10 cellular contexts compared by ENCODE assay signal in the genomic region with DNA sequence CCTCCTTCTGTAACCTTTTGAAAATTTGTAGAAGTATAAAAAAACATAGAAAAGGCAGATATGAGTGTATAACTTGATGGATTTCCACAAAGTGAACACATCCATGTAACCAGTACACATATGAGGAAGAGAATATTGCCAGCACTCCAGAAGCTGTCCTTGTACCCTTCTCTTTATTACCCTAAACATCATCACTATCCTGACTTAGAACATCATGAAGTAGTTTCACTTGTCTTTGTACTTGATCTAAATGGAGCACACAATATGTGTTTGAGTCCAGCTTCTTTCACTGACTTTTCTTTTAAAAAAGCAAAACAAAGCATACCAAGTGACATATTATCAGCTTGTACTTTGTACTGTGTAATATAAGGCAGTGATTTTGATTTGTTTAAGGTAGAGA.
DNase-seq lines count a peak whose midpoint lies in the region; ATAC-seq and TF ChIP-seq lines count a peak whose summit lies in the region.
"Had no signal": no experiment of that assay in that cellular context is flagged by ENCODE, and none has a peak within 500 bp of the region (broad histone marks: within the 10 kb centered on the region; RNA-seq: fewer than 3 reads in every experiment).

No MANE protein-coding gene starts in this region.

- intact Hi-C loops in activated B cell treated with CpG ODN at 0.5 μM for 24 hours (cut with micrococcal nuclease): loop anchor here (1.0 to 10.0 kb wide), 3 partner anchors 154 to 1505 kb away; partner anchors contain the start of genes PHLPP1 and VPS4B
- intact Hi-C loops in sciatic nerve (cut with DNase I): no loop called here
- intact Hi-C loops in breast epithelium (cut with DNase I; ENCODE audit: low total_unique reads): no loop called here
- intact Hi-C loops in Calu3 (cut with micrococcal nuclease; ENCODE audit: unreplicated experiment): no loop called here

- no peaks in the 10 kb centered on the region for H3K9me3 ChIP-seq in breast epithelium

- peak overlapping the region; percentile 95 for H3K27ac Mint-ChIP-seq in T-helper 1 cell treated with Interleukin-12 subunit alpha and Interleukin-12 subunit beta and Interleukin-4 antibody, amounts not matched to agents 30 μg/mL and 1 μg/mL, for 36 hours
- H3K27ac Mint-ChIP-seq in activated B cell treated with CpG ODN at 0.5 μM for 24 hours: peak overlapping the region; percentile 91
- H3K27ac Mint-ChIP-seq in Calu3 (ENCODE audit: unreplicated experiment): no peak overlapping the region

- peak overlapping the region; percentile 67 for H3K4me3 Mint-ChIP-seq in T-helper 1 cell treated with Interleukin-12 subunit alpha and Interleukin-12 subunit beta and Interleukin-4 antibody, amounts not matched to agents 30 μg/mL and 1 μg/mL, for 36 hours
- H3K4me3 Mint-ChIP-seq in activated B cell treated with CpG ODN at 0.5 μM for 24 hours (peak overlapping the region; percentile 82), Calu3 (ENCODE audit: low read depth, unreplicated experiment) (no peak overlapping the region)

- CTCF ChIA-PET in activated B cell treated with CpG ODN at 0.5 μM for 24 hours (lab: Charles Lee): interaction anchor here (1.1 kb wide), 1 partner anchor 154 kb away, joined by 3 read pairs; no protein-coding TSS in a partner anchor
- CTCF ChIA-PET in Calu3 (lab: Charles Lee): interaction anchor here (0.5 kb wide), 1 partner anchor 28 kb away, joined by 3 read pairs; no protein-coding TSS in a partner anchor

- DNase-seq in T-helper 1 cell: no peak
- DNase-seq in activated B cell treated with CpG ODN at 0.5 μM for 24 hours: no peak
- no peak for DNase-seq in sciatic nerve (ENCODE audit: low spot score)
- DNase-seq in H7: no peak
- no peak for DNase-seq in breast epithelium (ENCODE audit: low spot score in 2 of 2)
- DNase-seq in Calu3: no peak
- DNase-seq: NCI-H2029 had no signal

- H3K4me1 Mint-ChIP-seq in T-helper 1 cell treated with Interleukin-12 subunit alpha and Interleukin-12 subunit beta and Interleukin-4 antibody, amounts not matched to agents 30 μg/mL and 1 μg/mL, for 36 hours (ENCODE audit: low read depth): peaks cover 17% of the 10 kb centered on the region
- H3K4me1 Mint-ChIP-seq in activated B cell treated with CpG ODN at 0.5 μM for 24 hours (peaks cover 15% of the 10 kb centered on the region), Calu3 (ENCODE audit: low read depth, unreplicated experiment) (peaks cover 33% of the 10 kb centered on the region)

- POLR2A ChIA-PET in activated B cell treated with CpG ODN at 0.5 μM for 24 hours (lab: Charles Lee): interaction anchor here (0.8 to 1.2 kb wide), 3 partner anchors 31 to 154 kb away, joined by 3 to 6 read pairs (median 3); partner anchors contain the start of gene PHLPP1

- no peak overlapping the region for H3K27ac ChIP-seq in breast epithelium
- H3K27ac ChIP-seq: 22Rv1 had no signal

- H3K27me3 ChIP-seq in H7 (ENCODE audit: control insufficient read depth, insufficient read depth, low read length): no peaks in the 10 kb centered on the region
- no peaks in the 10 kb centered on the region for H3K27me3 ChIP-seq in breast epithelium

- no peaks in the 10 kb centered on the region for H3K27me3 Mint-ChIP-seq in T-helper 1 cell treated with Interleukin-12 subunit alpha and Interleukin-12 subunit beta and Interleukin-4 antibody, amounts not matched to agents 30 μg/mL and 1 μg/mL, for 36 hours (ENCODE audit: low read depth)
- H3K27me3 Mint-ChIP-seq in activated B cell treated with CpG ODN at 0.5 μM for 24 hours (no peaks in the 10 kb centered on the region), Calu3 (ENCODE audit: unreplicated experiment) (no peaks in the 10 kb centered on the region)

- peaks cover 3% of the 10 kb centered on the region for H3K36me3 Mint-ChIP-seq in T-helper 1 cell treated with Interleukin-12 subunit alpha and Interleukin-12 subunit beta and Interleukin-4 antibody, amounts not matched to agents 30 μg/mL and 1 μg/mL, for 36 hours (ENCODE audit: low read depth)
- peaks cover 2% of the 10 kb centered on the region for H3K36me3 Mint-ChIP-seq in activated B cell treated with CpG ODN at 0.5 μM for 24 hours (ENCODE audit: low read depth)
- no peaks in the 10 kb centered on the region for H3K36me3 Mint-ChIP-seq in Calu3 (ENCODE audit: insufficient read depth, unreplicated experiment)

- H3K4me3 ChIP-seq in H7 (ENCODE audit: insufficient read depth, low read depth, low read length): no peak overlapping the region
- no peak overlapping the region for H3K4me3 ChIP-seq in breast epithelium

- no peaks in the 10 kb centered on the region for H3K4me1 ChIP-seq in breast epithelium

- H3K9me3 Mint-ChIP-seq in T-helper 1 cell treated with Interleukin-12 subunit alpha and Interleukin-12 subunit beta and Interleukin-4 antibody, amounts not matched to agents 30 μg/mL and 1 μg/mL, for 36 hours: no peaks in the 10 kb centered on the region
- H3K9me3 Mint-ChIP-seq in activated B cell treated with CpG ODN at 0.5 μM for 24 hours (no peaks in the 10 kb centered on the region), Calu3 (ENCODE audit: low read depth, unreplicated experiment) (no peaks in the 10 kb centered on the region)

- BruUV-seq in Calu3 (replicated peaks; lab: Mats Ljungman, UMichigan): no TSS peak

- no peak for TF ChIP-seq CTCF in activated B cell treated with CpG ODN at 0.5 μM for 24 hours (IDR thresholded peaks at IDR 0.05)
- TF ChIP-seq CTCF in breast epithelium (IDR thresholded peaks at IDR 0.05): no peak
- no peak for TF ChIP-seq CTCF in Calu3 (IDR thresholded peaks at IDR 0.05; ENCODE audit: unreplicated experiment)

- TF ChIP-seq POLR2A in breast epithelium (IDR thresholded peaks at IDR 0.05): no peak

- H3K36me3 ChIP-seq in H7 (replicated peaks; ENCODE audit: control insufficient read depth, insufficient read depth, low read length) (no peaks in the 10 kb centered on the region), breast epithelium (no peaks in the 10 kb centered on the region)

- ATAC-seq in HG02763 (IDR thresholded peaks at IDR 0.05; ENCODE audit: unreplicated experiment) (peak; percentile 32), activated B cell treated with CpG ODN at 0.5 μM for 24 hours (ENCODE audit: low read depth) (peak; percentile 56), sciatic nerve (peak; percentile 39)
